In genomic region chr1:45492691-45493090, GRCh38 we compare ENCODE assay signal across 17 cellular contexts. TPM values are rescaled to one million over a fixed set of nuclear protein-coding genes. Genes with fewer than 3 reads are reported as not detected.
A peak's percentile ranks its signal among the peaks of the same experiment; 100 is the strongest.
DNase-seq lines count a peak whose midpoint lies in the region; ATAC-seq and TF ChIP-seq lines count a peak whose summit lies in the region.
"Had no signal": no experiment of that assay in that cellular context is flagged by ENCODE, and none has a peak within 500 bp of the region (broad histone marks: within the 10 kb centered on the region; RNA-seq: fewer than 3 reads in every experiment).

No MANE protein-coding gene starts in this region.

- no peak for TF ChIP-seq CTCF in VCaP (conservative IDR thresholded peaks at IDR 0.05)
- no peak for TF ChIP-seq CTCF in gastrocnemius medialis (IDR thresholded peaks at IDR 0.05 in 4 of 5, conservative IDR thresholded peaks at IDR 0.05 in 1 of 5)
- no peak for TF ChIP-seq CTCF in breast epithelium (IDR thresholded peaks at IDR 0.05)

- TF ChIP-seq POLR2A in gastrocnemius medialis (IDR thresholded peaks at IDR 0.05) (no peak), breast epithelium (IDR thresholded peaks at IDR 0.05) (no peak)

- peaks cover 22% of the 10 kb centered on the region for H3K4me1 ChIP-seq in CD4-positive, CD25-positive, alpha-beta regulatory T cell (ENCODE audit: control insufficient read depth, insufficient read depth, low read length, poor library complexity, severe bottlenecking)
- H3K4me1 ChIP-seq in CD8-positive, alpha-beta memory T cell (ENCODE audit: insufficient read depth, low read length): peaks cover 14% of the 10 kb centered on the region
- H3K4me1 ChIP-seq in gastrocnemius medialis (peaks cover 14 to 19% of the 10 kb centered on the region in 2 donors), breast epithelium (no peaks in the 10 kb centered on the region)
- H3K4me1 ChIP-seq: A549, SJCRH30 had no signal

- H3K36me3 ChIP-seq in CD4-positive, CD25-positive, alpha-beta regulatory T cell (ENCODE audit: control insufficient read depth, insufficient read depth, low read length): no peaks in the 10 kb centered on the region
- H3K36me3 ChIP-seq in CD8-positive, alpha-beta memory T cell (ENCODE audit: insufficient read depth, low read length): no peaks in the 10 kb centered on the region
- H3K36me3 ChIP-seq in gastrocnemius medialis (no peaks in the 10 kb centered on the region), breast epithelium (no peaks in the 10 kb centered on the region)
- H3K36me3 ChIP-seq: SJCRH30 had no signal

- intact Hi-C loops in gastrocnemius medialis (cut with DNase I; ENCODE audit: low total_unique reads): loop anchor here (1.0 to 5.0 kb wide), 4 partner anchors 132 to 760 kb away; partner anchors contain the start of genes GPBP1L1, RNU5D-1, TMEM69 and UROD
- intact Hi-C loops in breast epithelium (cut with DNase I; ENCODE audit: low total_unique reads): loop anchor here (10.0 kb wide), 1 partner anchor 138 kb away; no protein-coding TSS in a partner anchor

- H3K4me3 Mint-ChIP-seq in CD4-positive, CD25-positive, alpha-beta regulatory T cell: peak overlapping the region; percentile 32 to 94 (median 70)
- H3K4me3 Mint-ChIP-seq in CD8-positive, alpha-beta memory T cell: peak overlapping the region in 2 of 7 donors; percentile 60 to 62

- CTCF ChIA-PET in CD8-positive, alpha-beta memory T cell (lab: Charles Lee): interaction anchor here (0.6 to 8.5 kb wide), 27 partner anchors 9 to 819 kb away, joined by 3 to 104 read pairs (median 4); partner anchors contain the start of genes ARMH1, CCDC163, HECTD3 and HPDL

- in situ Hi-C loops in gastrocnemius medialis (cut with MboI; ENCODE audit: low sequenced_read_pairs in 4 of 4): loop anchor here (5.0 to 25.0 kb wide), 6 partner anchors 130 to 480 kb away; partner anchors contain the start of genes HECTD3 (in 3 of the 4) and UROD (in 3 of the 4)

- peaks cover 5 to 14% (median 10%) of the 10 kb centered on the region in 4 donors for H3K4me1 Mint-ChIP-seq in CD4-positive, CD25-positive, alpha-beta regulatory T cell
- peaks cover 6 to 11% (median 6%) of the 10 kb centered on the region in 3 donors for H3K4me1 Mint-ChIP-seq in CD8-positive, alpha-beta memory T cell

- H3K4me3 ChIP-seq in CD4-positive, CD25-positive, alpha-beta regulatory T cell (ENCODE audit: low read depth, low read length): no peak overlapping the region
- H3K4me3 ChIP-seq in CD8-positive, alpha-beta memory T cell (ENCODE audit: low read length): no peak overlapping the region
- H3K4me3 ChIP-seq in gastrocnemius medialis (no peak overlapping the region), breast epithelium (no peak overlapping the region)
- H3K4me3 ChIP-seq: A549, GM23248, SJCRH30 had no signal

- no peak for DNase-seq in CD4-positive, CD25-positive, alpha-beta regulatory T cell
- DNase-seq in CD8-positive, alpha-beta memory T cell: no peak
- DNase-seq in gastrocnemius medialis (no peak), breast epithelium (ENCODE audit: low spot score in 2 of 2) (no peak)
- DNase-seq: NCI-H1436 treated with DMSO at 0.1 percent for 48 hours, NCI-H524 treated with DMSO at 0.1 percent for 48 hours had no signal

- peak overlapping the region in 1 of 3 donors; percentile 39 for H3K27ac Mint-ChIP-seq in CD4-positive, CD25-positive, alpha-beta regulatory T cell
- peak overlapping the region in 6 of 8 donors; percentile 1 to 77 (median 58) for H3K27ac Mint-ChIP-seq in CD8-positive, alpha-beta memory T cell

- no peak for ATAC-seq in CD4-positive, CD25-positive, alpha-beta regulatory T cell (ENCODE audit: low read depth in 2 of 2)
- no peak for ATAC-seq in gastrocnemius medialis
- no peak for ATAC-seq in GM18498 (IDR thresholded peaks at IDR 0.05; ENCODE audit: unreplicated experiment)
- ATAC-seq in GM21737 (IDR thresholded peaks at IDR 0.05; ENCODE audit: unreplicated experiment): no peak
- ATAC-seq in GM21529 (IDR thresholded peaks at IDR 0.05; ENCODE audit: unreplicated experiment): no peak
- ATAC-seq: A549, HepG2, PC-3, Right ventricle myocardium inferior, SK-N-SH treated with all-trans-retinoic acid at 6 μM for 48 hours had no signal

- H3K27me3 Mint-ChIP-seq in CD4-positive, CD25-positive, alpha-beta regulatory T cell: no peaks in the 10 kb centered on the region
- no peaks in the 10 kb centered on the region for H3K27me3 Mint-ChIP-seq in CD8-positive, alpha-beta memory T cell

- no peaks in the 10 kb centered on the region for H3K36me3 Mint-ChIP-seq in CD4-positive, CD25-positive, alpha-beta regulatory T cell
- peaks cover 0 to 20% (median 5%) of the 10 kb centered on the region in 3 donors for H3K36me3 Mint-ChIP-seq in CD8-positive, alpha-beta memory T cell

- no peak overlapping the region for H3K27ac ChIP-seq in CD4-positive, CD25-positive, alpha-beta regulatory T cell (ENCODE audit: insufficient read depth, low read length, poor library complexity, severe bottlenecking)
- no peak overlapping the region for H3K27ac ChIP-seq in CD8-positive, alpha-beta memory T cell (ENCODE audit: low read depth, low read length)
- H3K27ac ChIP-seq in VCaP: peak overlapping the region; percentile 28; the same call in 1 of the 2 replicates
- H3K27ac ChIP-seq in gastrocnemius medialis: peak overlapping the region; percentile 83 to 96 (median 90)
- H3K27ac ChIP-seq in breast epithelium: no peak overlapping the region
- H3K27ac ChIP-seq: A549, GM23248, SJCRH30 had no signal

- no peaks in the 10 kb centered on the region for H3K27me3 ChIP-seq in CD4-positive, CD25-positive, alpha-beta regulatory T cell (ENCODE audit: control insufficient read depth, insufficient read depth, low read length)
- no peaks in the 10 kb centered on the region for H3K27me3 ChIP-seq in CD8-positive, alpha-beta memory T cell (ENCODE audit: insufficient read depth, low read length, poor library complexity, severe bottlenecking)
- no peaks in the 10 kb centered on the region for H3K27me3 ChIP-seq in gastrocnemius medialis
- H3K27me3 ChIP-seq in breast epithelium: no peaks in the 10 kb centered on the region
- H3K27me3 ChIP-seq: SJCRH30 had no signal

- H3K9me3 Mint-ChIP-seq in CD4-positive, CD25-positive, alpha-beta regulatory T cell: no peaks in the 10 kb centered on the region
- no peaks in the 10 kb centered on the region for H3K9me3 Mint-ChIP-seq in CD8-positive, alpha-beta memory T cell

- no peaks in the 10 kb centered on the region for H3K9me3 ChIP-seq in CD4-positive, CD25-positive, alpha-beta regulatory T cell (ENCODE audit: control insufficient read depth in 2 of 2, low read length in 2 of 2)
- H3K9me3 ChIP-seq in CD8-positive, alpha-beta memory T cell (ENCODE audit: low read length): no peaks in the 10 kb centered on the region
- no peaks in the 10 kb centered on the region for H3K9me3 ChIP-seq in gastrocnemius medialis
- H3K9me3 ChIP-seq in breast epithelium: no peaks in the 10 kb centered on the region
- H3K9me3 ChIP-seq: A549, SJCRH30 had no signal

- POLR2A ChIA-PET in CD8-positive, alpha-beta memory T cell (lab: Charles Lee): interaction anchor here (1.1 to 3.0 kb wide), 2 partner anchors 481 to 693 kb away, joined by 6 to 16 read pairs; partner anchors contain the start of genes HECTD3, PLK3 and UROD

RNA-seq across cellular contexts. Expression of gene TESK2, which starts 1.7 kb away (rescaled TPM):
- 5.3 TPM for total RNA-seq in CD4-positive, CD25-positive, alpha-beta regulatory T cell
- polyA plus RNA-seq in CD4-positive, CD25-positive, alpha-beta regulatory T cell: 1 to 10 TPM; 2.9 to 4.5 (median 3.7) TPM
- total RNA-seq in CD8-positive, alpha-beta memory T cell: 1 to 10 TPM; 2.9 to 3.6 TPM
- polyA plus RNA-seq in CD8-positive, alpha-beta memory T cell: 3.1 TPM
- total RNA-seq in gastrocnemius medialis (1 to 10 TPM; 3.4 to 5.8 (median 4.5) TPM), breast epithelium (10 to 100 TPM in 2 of 3 donors, 1 to 10 TPM in 1; 6.2 to 19.2 (median 11.1) TPM)

RNA-seq across cellular contexts. Expression of gene CCDC163, which starts 7.2 kb away (rescaled TPM):
- 0.89 TPM for total RNA-seq in CD4-positive, CD25-positive, alpha-beta regulatory T cell
- 1 to 10 TPM; 1.9 to 8.8 (median 5.6) TPM for polyA plus RNA-seq in CD4-positive, CD25-positive, alpha-beta regulatory T cell
- 1 to 10 TPM; 6.1 to 6.6 TPM for total RNA-seq in CD8-positive, alpha-beta memory T cell
- polyA plus RNA-seq in CD8-positive, alpha-beta memory T cell: 7.7 TPM
- total RNA-seq in gastrocnemius medialis: under 1 TPM in 3 of 4 donors, not detected in 1; 0.22 to 0.62 (median 0.25) TPM
- total RNA-seq in breast epithelium: 1 to 10 TPM in 2 of 3 donors, under 1 TPM in 1; 0.64 to 1.6 (median 1.3) TPM

RNA-seq across cellular contexts. Expression of gene MMACHC, which starts 7.4 kb away (rescaled TPM):
- total RNA-seq in CD4-positive, CD25-positive, alpha-beta regulatory T cell: 0.84 TPM
- polyA plus RNA-seq in CD4-positive, CD25-positive, alpha-beta regulatory T cell: under 1 TPM in 3 of 4 donors, not detected in 1; 0.09 to 0.33 (median 0.14) TPM
- 1 to 10 TPM; 6.6 to 7.2 TPM for total RNA-seq in CD8-positive, alpha-beta memory T cell
- 0.64 TPM for polyA plus RNA-seq in CD8-positive, alpha-beta memory T cell
- total RNA-seq in gastrocnemius medialis (1 to 10 TPM; 1.8 to 5.6 (median 3.5) TPM), breast epithelium (1 to 10 TPM; 2.1 to 5.1 (median 3.6) TPM)

RNA-seq across cellular contexts. Expression of gene PRDX1, which starts 29.0 kb away (rescaled TPM):
- total RNA-seq in CD4-positive, CD25-positive, alpha-beta regulatory T cell: 96.7 TPM
- 100 to 1,000 TPM; 287 to 384 (median 351) TPM for polyA plus RNA-seq in CD4-positive, CD25-positive, alpha-beta regulatory T cell
- total RNA-seq in CD8-positive, alpha-beta memory T cell: 100 to 1,000 TPM; 784 to 849 TPM
- polyA plus RNA-seq in CD8-positive, alpha-beta memory T cell: 261 TPM
- 100 to 1,000 TPM; 406 to 554 (median 482) TPM for total RNA-seq in gastrocnemius medialis
- 100 to 1,000 TPM; 178 to 313 (median 308) TPM for total RNA-seq in breast epithelium

RNA-seq across cellular contexts. Expression of gene AKR1A1, which starts 57.9 kb away (rescaled TPM):
- total RNA-seq in CD4-positive, CD25-positive, alpha-beta regulatory T cell: 53.1 TPM
- polyA plus RNA-seq in CD4-positive, CD25-positive, alpha-beta regulatory T cell: 100 to 1,000 TPM in 2 of 4 donors, 10 to 100 TPM in 2; 78.7 to 117 (median 97.0) TPM
- total RNA-seq in CD8-positive, alpha-beta memory T cell: 100 to 1,000 TPM; 204 to 217 TPM
- polyA plus RNA-seq in CD8-positive, alpha-beta memory T cell: 98.3 TPM
- total RNA-seq in gastrocnemius medialis (10 to 100 TPM; 15.6 to 40.1 (median 37.1) TPM), breast epithelium (10 to 100 TPM; 85.5 to 96.0 (median 89.4) TPM)

Comparison
In these comparisons a context has a peak if more than half of its experiments do, and no peak if none do; other contexts are left out.
1. H3K27ac ChIP-seq: peak in VCaP (single experiment) and gastrocnemius medialis (4 of 4); none in CD4-positive, CD25-positive, alpha-beta regulatory T cell (single experiment), CD8-positive, alpha-beta memory T cell (single experiment) and breast epithelium (0 of 2).